ENCODE assay signal across 15 cellular contexts in the genomic region with DNA sequence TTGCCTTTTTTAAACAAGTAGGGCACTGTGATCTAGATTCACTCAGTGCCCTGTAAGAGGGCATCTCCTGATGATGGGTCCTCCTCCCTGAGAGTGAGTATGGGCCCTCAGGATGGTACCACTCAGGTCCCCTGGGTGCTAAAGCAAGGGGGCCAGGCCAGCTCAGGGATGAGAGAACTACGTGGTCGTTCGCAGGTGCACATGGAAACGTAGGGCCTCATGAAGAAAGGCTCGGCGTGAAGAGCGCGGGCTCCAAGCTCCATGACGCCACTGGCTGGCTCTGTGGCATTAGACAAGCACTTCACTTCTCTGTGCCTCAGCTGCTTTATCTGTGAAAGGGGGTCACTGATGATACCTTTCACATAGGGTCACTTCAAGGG. TPM values are rescaled to one million over a fixed set of nuclear protein-coding genes. Genes with fewer than 3 reads are reported as not detected.
DNase-seq lines count a peak whose midpoint lies in the region; ATAC-seq, FAIRE-seq and TF ChIP-seq lines count a peak whose summit lies in the region.
"Had no signal": no experiment of that assay in that cellular context is flagged by ENCODE, and none has a peak within 500 bp of the region (broad histone marks: within the 10 kb centered on the region; RNA-seq: fewer than 3 reads in every experiment).

No MANE protein-coding gene starts in this region.

- POLR2A ChIA-PET in A673 (lab: Charles Lee; ENCODE audit: low non-redundant PET) (no interaction called here), endothelial cell of umbilical vein (lab: Charles Lee) (no interaction called here)

- H4K20me1 ChIP-seq in endothelial cell of umbilical vein (replicated peaks; ENCODE audit: control insufficient read depth, extremely low read depth, insufficient read depth, low read length), result no peaks in the 10 kb centered on the region

- H2BK12ac ChIP-seq in trophoblast cell (ENCODE audit: low read length), result peak overlapping the region; percentile 56

- no peak for DNase-seq in A673 (ENCODE audit: low spot score)
- DNase-seq in RWPE2 (ENCODE audit: low spot score), result peak; percentile 15
- no peak for DNase-seq in endothelial cell of umbilical vein (ENCODE audit: low read depth, low spot score)
- no peak for DNase-seq in trophoblast cell
- no peak for DNase-seq in ecto neural progenitor cell (ENCODE audit: low spot score)
- no peak for DNase-seq in NCI-H2081 (lab: John Stamatoyannopoulos, UW)
- DNase-seq: activated naive CD4-positive, alpha-beta T cell; DMS79 treated with DMSO at 0.1 percent for 48 hours; MM.1S; naive thymus-derived CD8-positive, alpha-beta T cell; OCI-M1 had no signal

- H3K36me3 ChIP-seq in A673 (ENCODE audit: insufficient read depth, low read length, poor library complexity, severe bottlenecking) (peaks cover 12% of the 10 kb centered on the region), RWPE2 (ENCODE audit: low read depth) (peaks cover 11% of the 10 kb centered on the region), endothelial cell of umbilical vein (ENCODE audit: control insufficient read depth in 2 of 2, extremely low read depth in 1 of 2, insufficient read depth in 2 of 2, low read length in 2 of 2) (peaks cover 8 to 14% of the 10 kb centered on the region in 2 experiments), trophoblast cell (ENCODE audit: control insufficient read depth in 1 of 2, insufficient read depth in 2 of 2, low read length in 2 of 2) (peaks cover 11 to 24% of the 10 kb centered on the region in 2 experiments)

- CTCF ChIA-PET in A673 (lab: Charles Lee), result no interaction called here
- CTCF ChIA-PET in endothelial cell of umbilical vein (lab: Charles Lee), result interaction anchor here (2.6 to 2.9 kb wide), 3 partner anchors 9 to 49 kb away, joined by 8 to 17 read pairs (median 13); no protein-coding TSS in a partner anchor

- H3K4me2 ChIP-seq in endothelial cell of umbilical vein (ENCODE audit: insufficient read depth, low read length) (no peak overlapping the region), trophoblast cell (ENCODE audit: low read length) (no peak overlapping the region)

- H2BK5ac ChIP-seq in trophoblast cell (ENCODE audit: low read depth, low read length, poor library complexity), result no peak overlapping the region

- H2AFZ ChIP-seq in endothelial cell of umbilical vein (ENCODE audit: low read depth, low read length) (no peak overlapping the region), trophoblast cell (ENCODE audit: insufficient read depth, low read length, poor library complexity) (no peak overlapping the region)

- H3K4ac ChIP-seq in trophoblast cell (ENCODE audit: low read depth, low read length), result no peak overlapping the region

- H4K12ac ChIP-seq in trophoblast cell (ENCODE audit: low read depth, low read length), result no peak overlapping the region

- no peak overlapping the region for H2AK5ac ChIP-seq in trophoblast cell (ENCODE audit: low read length)

- no peak overlapping the region for H3K18ac ChIP-seq in trophoblast cell (ENCODE audit: low read length)

- H3K79me2 ChIP-seq in endothelial cell of umbilical vein (ENCODE audit: control insufficient read depth, insufficient read depth, low read length) (peaks cover 35% of the 10 kb centered on the region), trophoblast cell (ENCODE audit: control insufficient read depth, insufficient read depth, low read length, poor library complexity) (no peaks in the 10 kb centered on the region)

- no peak overlapping the region for H4K8ac ChIP-seq in trophoblast cell (ENCODE audit: low read depth, low read length)

- H3K4me3 ChIP-seq in A673 (ENCODE audit: low read depth, low read length, poor library complexity, severe bottlenecking) (no peak overlapping the region), RWPE2 (ENCODE audit: severe bottlenecking) (no peak overlapping the region), endothelial cell of umbilical vein (replicated peaks in 1 of 3; ENCODE audit: insufficient read depth in 1 of 3, low read depth in 1 of 3, low read length in 3 of 3) (no peak overlapping the region), trophoblast cell (ENCODE audit: low read depth, low read length) (no peak overlapping the region)

- no TSS peak for BruUV-seq in A673 (replicated peaks; lab: Mats Ljungman, UMichigan)
- BruUV-seq in endothelial cell of umbilical vein (replicated peaks; lab: Mats Ljungman, UMichigan), result no TSS peak

- no CpG with 5 or more reads among the region's 9 CpGs for WGBS in trophoblast cell (ENCODE audit: extremely low coverage, insufficient coverage, insufficient read length)

- TF ChIP-seq CTCF in A673 (conservative IDR thresholded peaks at IDR 0.05; ENCODE audit: low read depth, low read length) (no peak), RWPE2 (IDR thresholded peaks at IDR 0.05; ENCODE audit: poor library complexity, severe bottlenecking) (no peak), endothelial cell of umbilical vein (IDR thresholded peaks at IDR 0.05; ENCODE audit: extremely low read depth in 1 of 2, insufficient read depth in 1 of 2, low read depth in 1 of 2, low read length in 2 of 2) (no peak)

- H2BK120ac ChIP-seq in trophoblast cell (ENCODE audit: insufficient read depth, low read length, poor library complexity), result no peak overlapping the region

- H3K14ac ChIP-seq in trophoblast cell (ENCODE audit: low read length), result no peak overlapping the region

- no peak for FAIRE-seq in endothelial cell of umbilical vein (lab: Jason Lieb, UNC)
- FAIRE-seq: colon, H54 had no signal

- no peaks in the 10 kb centered on the region for H3K27me3 ChIP-seq in A673 (replicated peaks; ENCODE audit: insufficient read depth, low read depth, low read length, poor library complexity)
- H3K27me3 ChIP-seq in RWPE2 (ENCODE audit: insufficient read depth, poor library complexity, severe bottlenecking), result no peaks in the 10 kb centered on the region
- no peaks in the 10 kb centered on the region for H3K27me3 ChIP-seq in endothelial cell of umbilical vein (ENCODE audit: control insufficient read depth in 2 of 2, insufficient read depth in 2 of 2, low read length in 2 of 2)
- H3K27me3 ChIP-seq in trophoblast cell (ENCODE audit: insufficient read depth, low read length), result no peaks in the 10 kb centered on the region

- ATAC-seq in RWPE2 (ENCODE audit: low read depth) (no peak), HG02642 (IDR thresholded peaks at IDR 0.05; ENCODE audit: poor library complexity, unreplicated experiment) (no peak), GM18519 (IDR thresholded peaks at IDR 0.05; ENCODE audit: low FRiP score, unreplicated experiment) (no peak)
- ATAC-seq: naive thymus-derived CD8-positive, alpha-beta T cell had no signal

- H3K79me1 ChIP-seq in trophoblast cell (ENCODE audit: low read length), result peaks cover 1% of the 10 kb centered on the region

- H3K9me3 ChIP-seq in A673 (ENCODE audit: low read depth, low read length, poor library complexity, severe bottlenecking) (no peaks in the 10 kb centered on the region), RWPE2 (ENCODE audit: severe bottlenecking) (no peaks in the 10 kb centered on the region), endothelial cell of umbilical vein (replicated peaks; ENCODE audit: control insufficient read depth, insufficient read depth, low read length) (no peaks in the 10 kb centered on the region), trophoblast cell (ENCODE audit: insufficient read depth, low read depth, low read length) (peaks cover 3% of the 10 kb centered on the region)

- H3K9ac ChIP-seq in endothelial cell of umbilical vein (replicated peaks; ENCODE audit: extremely low read depth, insufficient read depth, low read length), result no peak overlapping the region
- H3K9ac ChIP-seq in trophoblast cell (ENCODE audit: low read length), result no peak overlapping the region

- intact Hi-C loops in A673 (cut with micrococcal nuclease; ENCODE audit: unreplicated experiment) (no loop called here), endothelial cell of umbilical vein (cut with micrococcal nuclease) (no loop called here)

- no peaks in the 10 kb centered on the region for H3K9me1 ChIP-seq in endothelial cell of umbilical vein (replicated peaks; ENCODE audit: control insufficient read depth, extremely low read depth, insufficient read depth, low read length)

- dilution Hi-C loops in endothelial cell of umbilical vein (cut with MboI; ENCODE audit: extremely low pct_ligation_motif_present, low sequenced_read_pairs), result no loop called here

- TF ChIP-seq POLR2A in endothelial cell of umbilical vein (IDR thresholded peaks at IDR 0.05; ENCODE audit: low read depth, low read length), result no peak

- peak overlapping the region; percentile 35 for H3K27ac ChIP-seq in A673 (ENCODE audit: low read depth, low read length, poor library complexity, severe bottlenecking)
- no peak overlapping the region for H3K27ac ChIP-seq in RWPE2 (ENCODE audit: poor library complexity, severe bottlenecking)
- peak overlapping the region; percentile 78 for H3K27ac ChIP-seq in endothelial cell of umbilical vein (ENCODE audit: insufficient read depth, low read depth, low read length)
- no peak overlapping the region for H3K27ac ChIP-seq in trophoblast cell (ENCODE audit: low read depth, low read length)

- H3K23ac ChIP-seq in trophoblast cell (ENCODE audit: low read length), result no peak overlapping the region

- no peak overlapping the region for H4K91ac ChIP-seq in trophoblast cell (ENCODE audit: low read depth, low read length)

- H3K4me1 ChIP-seq in A673 (ENCODE audit: insufficient read depth, low read length, poor library complexity, severe bottlenecking) (peaks cover 28% of the 10 kb centered on the region), RWPE2 (ENCODE audit: insufficient read depth, poor library complexity, severe bottlenecking) (peaks cover 8% of the 10 kb centered on the region), endothelial cell of umbilical vein (ENCODE audit: control insufficient read depth, extremely low read depth, insufficient read depth, low read length) (peaks cover 21% of the 10 kb centered on the region), trophoblast cell (ENCODE audit: control insufficient read depth in 1 of 2, insufficient read depth in 2 of 2, low read length in 2 of 2) (peaks cover 6 to 9% of the 10 kb centered on the region in 2 experiments)

TF ChIP-seq in endothelial cell of umbilical vein, 7 proteins besides CTCF, POLR2A, EP300 and RAD21 (continues in another document):
- TF ChIP-seq, protein P1, sequence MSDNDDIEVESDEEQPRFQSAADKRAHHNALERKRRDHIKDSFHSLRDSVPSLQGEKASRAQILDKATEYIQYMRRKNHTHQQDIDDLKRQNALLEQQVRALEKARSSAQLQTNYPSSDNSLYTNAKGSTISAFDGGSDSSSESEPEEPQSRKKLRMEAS (IDR thresholded peaks at IDR 0.05; ENCODE audit: insufficient read depth, insufficient read length), result no peak

RNA-seq across cellular contexts. Expression of a gene that starts 50.7 kb away (rescaled TPM):
- total RNA-seq in A673 (2021) (34.5 and 37.0 TPM in 2 replicates), endothelial cell of umbilical vein (71.8 and 78.2 TPM in 2 replicates)
- 32.4 and 35.1 TPM in 2 replicates for polyA plus RNA-seq in endothelial cell of umbilical vein
- polyA plus RNA-seq in endothelial cell of umbilical vein (2011; cell fraction: cytosol; rRNA removed), result 42.1 and 44.6 TPM in 2 replicates
- polyA plus RNA-seq in endothelial cell of umbilical vein (2011; cell fraction: nucleus; rRNA removed), result 85.0 and 90.0 TPM in 2 replicates
- 28.3 and 54.5 TPM in 2 replicates for polyA plus RNA-seq in endothelial cell of umbilical vein (2012)
- 76.8 and 82.3 TPM in 2 replicates for polyA minus RNA-seq in endothelial cell of umbilical vein
- polyA minus RNA-seq in endothelial cell of umbilical vein (2011; cell fraction: cytosol; rRNA and poly(A)+ RNA removed), result 12.2 TPM
- 77.9 and 82.2 TPM in 2 replicates for polyA minus RNA-seq in endothelial cell of umbilical vein (2011; cell fraction: nucleus; rRNA and poly(A)+ RNA removed)
- polyA plus RNA-seq in trophoblast cell (2013), result 22.0 and 25.0 TPM in 2 replicates

Comparison
In these comparisons a context has a peak if more than half of its experiments do, and no peak if none do; other contexts are left out.
1. H3K27ac ChIP-seq: peak in A673 (single experiment) and endothelial cell of umbilical vein (single experiment); none in RWPE2 (single experiment) and trophoblast cell (single experiment).